In genomic region chr7:82294865-82295264, GRCh38 we compare ENCODE assay signal across 25 cellular contexts.
"Had no signal": no experiment of that assay in that cellular context is flagged by ENCODE, and none has a peak within 500 bp of the region (broad histone marks: within the 10 kb centered on the region; RNA-seq: fewer than 3 reads in every experiment).

No MANE protein-coding gene starts in this region.

- H3K9me3 ChIP-seq: esophagus muscularis mucosa had no signal

- ATAC-seq: activated T-cell treated with anti-CD3 and anti-CD28 coated beads, Interleukin-2, amount 50 U/mL, for 4 hours; activated T-helper 17 cell treated with anti-CD3 and anti-CD28 coated beads, Interleukin-2, amount 50 U/mL, for 72 hours; WTC11 had no signal

- H3K4me3 ChIP-seq: coronary artery, dorsolateral prefrontal cortex, esophagus muscularis mucosa had no signal

- H3K27ac ChIP-seq: brain microvascular endothelial cell, coronary artery, dorsolateral prefrontal cortex, esophagus muscularis mucosa, VCaP had no signal

- H3K36me3 ChIP-seq: brain microvascular endothelial cell, esophagus muscularis mucosa had no signal

- H3K27me3 ChIP-seq: brain microvascular endothelial cell, dorsolateral prefrontal cortex, esophagus muscularis mucosa had no signal

- DNase-seq: activated CD4-positive, alpha-beta memory T cell treated with anti-CD3 and anti-CD28 coated beads, Interleukin-2, amount 10 ng/mL, durations not matched to agents 7 days and 5 days; activated CD4-positive, alpha-beta T cell treated with anti-CD3 and anti-CD28 coated beads for 1 hour; activated CD4-positive, alpha-beta T cell treated with anti-CD3 and anti-CD28 coated beads for 4 hours; activated CD4-positive, alpha-beta T cell treated with anti-CD3 and anti-CD28 coated beads, Interleukin-2, amount 10 ng/mL, durations not matched to agents 7 days and 5 days; activated CD4-positive, alpha-beta T cell treated with anti-CD3 and anti-CD28 coated beads, Interleukin-2, amount 50 U/mL, for 4 hours; activated effector memory CD4-positive, alpha-beta T cell treated with Interleukin-2 at 50 U/mL for 16 hours; activated gamma-delta T cell treated with Interleukin-2 at 50 U/mL for 16 hours; activated naive CD4-positive, alpha-beta T cell treated with Interleukin-2 at 50 U/mL for 16 hours; activated naive CD8-positive, alpha-beta T cell treated with anti-CD3 and anti-CD28 coated beads, Interleukin-2, amount 10 ng/mL, durations not matched to agents 7 days and 5 days; activated T-cell treated with anti-CD3 and anti-CD28 coated beads, Interleukin-2, amount 50 U/mL, for 4 hours; amniotic stem cell; anterior cingulate cortex; brain microvascular endothelial cell; dorsolateral prefrontal cortex; effector memory CD4-positive, alpha-beta T cell; endodermal cell; erythroblast; foreskin melanocyte; head of caudate nucleus; T-helper 2 cell had no signal
